Comparison of ENCODE assay signal across 14 cellular contexts in genomic region chr16:4212934-4213296, GRCh38. TPM values are rescaled to one million over a fixed set of nuclear protein-coding genes. Genes with fewer than 3 reads are reported as not detected.
DNase-seq lines count a peak whose midpoint lies in the region; ATAC-seq, FAIRE-seq and TF ChIP-seq lines count a peak whose summit lies in the region.
"Had no signal": no experiment of that assay in that cellular context is flagged by ENCODE, and none has a peak within 500 bp of the region (broad histone marks: within the 10 kb centered on the region; RNA-seq: fewer than 3 reads in every experiment).

No MANE protein-coding gene starts in this region.

- no peaks in the 10 kb centered on the region for H3K9me3 Mint-ChIP-seq in HFFc6
- no peaks in the 10 kb centered on the region for H3K9me3 Mint-ChIP-seq in astrocyte (ENCODE audit: unreplicated experiment)
- H3K9me3 Mint-ChIP-seq in CD14-positive monocyte: peaks cover 0 to 1% (median 0%) of the 10 kb centered on the region in 7 donors
- H3K9me3 Mint-ChIP-seq: H9 had no signal

- H3K9ac ChIP-seq in astrocyte (ENCODE audit: low read length): no peak overlapping the region

- FAIRE-seq in astrocyte (lab: Jason Lieb, UNC): no peak
- FAIRE-seq: G401.6 had no signal

- TF ChIP-seq CTCF in HFFc6 (IDR thresholded peaks at IDR 0.05) (no peak), astrocyte (IDR thresholded peaks at IDR 0.05; ENCODE audit: insufficient read depth, low read depth, low read length) (no peak), heart right ventricle (IDR thresholded peaks at IDR 0.05) (no peak), CD14-positive monocyte (IDR thresholded peaks at IDR 0.05) (no peak)

- WGBS in heart right ventricle, 2 donors: 51 to 65% methylated on average over 3 of the region's 3 CpGs

- ATAC-seq in heart right ventricle: peak in 5 of 8 donors; percentile 2 to 13 (median 7)
- ATAC-seq in HG03378 (IDR thresholded peaks at IDR 0.05; ENCODE audit: unreplicated experiment): no peak
- ATAC-seq: PC-3 had no signal

- H3K36me3 ChIP-seq in astrocyte (ENCODE audit: insufficient read depth, low read length): no peaks in the 10 kb centered on the region
- H3K36me3 ChIP-seq in heart right ventricle: peaks cover 0 to 7% (median 0%) of the 10 kb centered on the region in 9 donors

- no peaks in the 10 kb centered on the region for H3K36me3 Mint-ChIP-seq in HFFc6 (ENCODE audit: low read depth)
- no peaks in the 10 kb centered on the region for H3K36me3 Mint-ChIP-seq in astrocyte (ENCODE audit: low read depth, unreplicated experiment)
- no peaks in the 10 kb centered on the region for H3K36me3 Mint-ChIP-seq in CD14-positive monocyte

- peaks cover 28% of the 10 kb centered on the region for H3K4me1 ChIP-seq in astrocyte (ENCODE audit: insufficient read depth, low read length)
- H3K4me1 ChIP-seq in heart right ventricle: peaks cover 35 to 97% (median 74%) of the 10 kb centered on the region in 9 donors

- H3K4me3 ChIP-seq in astrocyte (ENCODE audit: insufficient read depth, low read depth, low read length) (no peak overlapping the region), heart right ventricle (no peak overlapping the region)

- H3K4me2 ChIP-seq in astrocyte (ENCODE audit: low read length): peak overlapping the region; percentile 70

- no peaks in the 10 kb centered on the region for H3K79me2 ChIP-seq in astrocyte (ENCODE audit: insufficient read depth, low read length)

- intact Hi-C loops in heart right ventricle (cut with DNase I) (loop anchor here in 3 of 10 donors (2.0 to 5.0 kb wide), 3 partner anchors 20 to 39 kb away; no protein-coding TSS in a partner anchor), CD14-positive monocyte (cut with micrococcal nuclease) (no loop called here)

- H3K9me3 ChIP-seq in astrocyte (ENCODE audit: insufficient read depth, low read depth, low read length) (no peaks in the 10 kb centered on the region), heart right ventricle (no peaks in the 10 kb centered on the region)

- H3K4me1 Mint-ChIP-seq in HFFc6 (ENCODE audit: low read depth): peaks cover 18% of the 10 kb centered on the region
- peaks cover 15% of the 10 kb centered on the region for H3K4me1 Mint-ChIP-seq in astrocyte (ENCODE audit: low read depth, unreplicated experiment)
- no peaks in the 10 kb centered on the region for H3K4me1 Mint-ChIP-seq in CD14-positive monocyte

- peak; percentile 39 for DNase-seq in HFFc6
- DNase-seq in astrocyte (ENCODE audit: low read depth): peak; percentile 54
- DNase-seq in heart right ventricle: no peak
- DNase-seq in CD14-positive monocyte (ENCODE audit: low spot score): no peak
- DNase-seq in cerebellum (ENCODE audit: low spot score): no peak
- no peak for DNase-seq in T-helper 2 cell
- DNase-seq: activated naive CD4-positive, alpha-beta T cell treated with anti-CD3 and anti-CD28 coated beads, Interleukin-2, amount 50 U/mL, for 16 hours; erythroblast; H9; NCI-H1694; PC-3 had no signal

- H3K27ac Mint-ChIP-seq in HFFc6 (peak overlapping the region; percentile 95), astrocyte (ENCODE audit: unreplicated experiment) (peak overlapping the region; percentile 13), CD14-positive monocyte (no peak overlapping the region)
- H3K27ac Mint-ChIP-seq: H9 had no signal

- H3K27me3 Mint-ChIP-seq in HFFc6 (ENCODE audit: insufficient read depth) (peaks cover 2% of the 10 kb centered on the region; the same call in 1 of the 2 replicates), astrocyte (ENCODE audit: low read depth, unreplicated experiment) (peaks cover 10% of the 10 kb centered on the region), CD14-positive monocyte (ENCODE audit: low read depth in 3 of 3) (peaks cover 6 to 11% (median 9%) of the 10 kb centered on the region in 3 donors)

- H3K4me3 Mint-ChIP-seq in HFFc6 (peak overlapping the region; percentile 55), astrocyte (ENCODE audit: unreplicated experiment) (no peak overlapping the region), CD14-positive monocyte (no peak overlapping the region)
- H3K4me3 Mint-ChIP-seq: H9 had no signal

- H2AFZ ChIP-seq in astrocyte (ENCODE audit: low read depth, low read length): peak overlapping the region; percentile 10

- no peaks in the 10 kb centered on the region for H3K27me3 ChIP-seq in astrocyte (ENCODE audit: insufficient read depth, low read length)
- H3K27me3 ChIP-seq in heart right ventricle: no peaks in the 10 kb centered on the region

- no peaks in the 10 kb centered on the region for H4K20me1 ChIP-seq in astrocyte (ENCODE audit: insufficient read depth, low read length)

- H3K27ac ChIP-seq in astrocyte (ENCODE audit: low read depth, low read length) (peak overlapping the region; percentile 19), heart right ventricle (peak overlapping the region; percentile 76 to 97 (median 89)), temporal lobe (ENCODE audit: low read depth, low read length) (peak overlapping the region; percentile 20)

RNA-seq across cellular contexts. Expression of gene SRL, which starts 29.0 kb away (rescaled TPM):
- not detected for total RNA-seq in HFFc6 (2021; fragmentation: NEBNext Ultra II Directional; extraction: Animal tissue kit (Norgen Biotek cat#: 25700))
- not detected in 2 replicates for total RNA-seq in astrocyte
- total RNA-seq in heart right ventricle: 100 to 1,000 TPM; 443 to 587 (median 486) TPM
- 100 to 1,000 TPM; 161 to 224 TPM for polyA plus RNA-seq in heart right ventricle
- under 0.01 TPM for total RNA-seq in temporal lobe
- not detected for polyA plus RNA-seq in CD14-positive monocyte
- total RNA-seq in cerebellum: 1.2 TPM
- total RNA-seq: H9, PC-3 had no signal

RNA-seq across cellular contexts. Expression of gene TFAP4, which starts 59.9 kb away (rescaled TPM):
- 10 to 100 TPM in 3 of 6 experiments, 1 to 10 TPM in 3; 8.3 to 11.7 (median 10.1) TPM for total RNA-seq in HFFc6 (2021; fragmentation: NEBNext Ultra II Directional; extraction: Animal tissue kit (Norgen Biotek cat#: 25700))
- total RNA-seq in astrocyte: 6.1 and 7.7 TPM in 2 replicates
- 1 to 10 TPM; 1.8 to 6.6 (median 3.1) TPM for total RNA-seq in heart right ventricle
- 1 to 10 TPM; 2.0 to 4.6 TPM for polyA plus RNA-seq in heart right ventricle
- total RNA-seq in temporal lobe: 5.7 TPM
- under 1 TPM; 0.16 to 0.71 TPM for polyA plus RNA-seq in CD14-positive monocyte
- 7.6 TPM for total RNA-seq in cerebellum

Comparison
In these comparisons a context has a peak if more than half of its experiments do, and no peak if none do; other contexts are left out.
1. DNase-seq: peak in HFFc6 (single experiment) and astrocyte (single experiment); none in heart right ventricle (0 of 2), CD14-positive monocyte (single experiment), cerebellum (single experiment) and T-helper 2 cell (0 of 5).
2. H3K27ac Mint-ChIP-seq: peak in HFFc6 (single experiment) and astrocyte (single experiment); none in CD14-positive monocyte (0 of 7).
3. H3K27ac ChIP-seq: peak in every context shown above with its lines; median percentile 89 in heart right ventricle; 20 in temporal lobe; 19 in astrocyte.
4. RNA of gene SRL, which starts 29.0 kb away (total RNA-seq): 443 to 587 TPM in heart right ventricle; 1.2 TPM in cerebellum (single experiment), not detected in HFFc6, not detected in astrocyte and under 0.01 TPM in temporal lobe (single experiment); every median in the first group is over 100 times any median in the second.